1 cellular context compared by ENCODE assay signal in genomic region chr19:13150187-13150918, GRCh38.
TF ChIP-seq lines count a peak whose summit lies in the region.

Gene IER2, plus strand, starts transcription at chr19:13150411. Its CDS starts 2,776 bp downstream, at chr19:13153187.
Gene STX10, minus strand, starts transcription at chr19:13150375. Its CDS starts 202 bp downstream, at chr19:13150173.

TF ChIP-seq in HepG2, 621 proteins besides CTCF, POLR2A, EP300 and RAD21 (continued from another document and continues in another):
- TF ChIP-seq RNF219 (CRISPR knock-in tag; IDR thresholded peaks at IDR 0.05): peak; percentile 94; the same call in 1 of the 2 replicates
- TF ChIP-seq, protein P1, sequence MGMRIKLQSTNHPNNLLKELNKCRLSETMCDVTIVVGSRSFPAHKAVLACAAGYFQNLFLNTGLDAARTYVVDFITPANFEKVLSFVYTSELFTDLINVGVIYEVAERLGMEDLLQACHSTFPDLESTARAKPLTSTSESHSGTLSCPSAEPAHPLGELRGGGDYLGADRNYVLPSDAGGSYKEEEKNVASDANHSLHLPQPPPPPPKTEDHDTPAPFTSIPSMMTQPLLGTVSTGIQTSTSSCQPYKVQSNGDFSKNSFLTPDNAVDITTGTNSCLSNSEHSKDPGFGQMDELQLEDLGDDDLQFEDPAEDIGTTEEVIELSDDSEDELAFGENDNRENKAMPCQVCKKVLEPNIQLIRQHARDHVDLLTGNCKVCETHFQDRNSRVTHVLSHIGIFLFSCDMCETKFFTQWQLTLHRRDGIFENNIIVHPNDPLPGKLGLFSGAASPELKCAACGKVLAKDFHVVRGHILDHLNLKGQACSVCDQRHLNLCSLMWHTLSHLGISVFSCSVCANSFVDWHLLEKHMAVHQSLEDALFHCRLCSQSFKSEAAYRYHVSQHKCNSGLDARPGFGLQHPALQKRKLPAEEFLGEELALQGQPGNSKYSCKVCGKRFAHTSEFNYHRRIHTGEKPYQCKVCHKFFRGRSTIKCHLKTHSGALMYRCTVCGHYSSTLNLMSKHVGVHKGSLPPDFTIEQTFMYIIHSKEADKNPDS (CRISPR knock-in tag; IDR thresholded peaks at IDR 0.05): 0 out of 2 replicates have a peak, but pooled peaks have one; percentile 56
- TF ChIP-seq, protein P2, sequence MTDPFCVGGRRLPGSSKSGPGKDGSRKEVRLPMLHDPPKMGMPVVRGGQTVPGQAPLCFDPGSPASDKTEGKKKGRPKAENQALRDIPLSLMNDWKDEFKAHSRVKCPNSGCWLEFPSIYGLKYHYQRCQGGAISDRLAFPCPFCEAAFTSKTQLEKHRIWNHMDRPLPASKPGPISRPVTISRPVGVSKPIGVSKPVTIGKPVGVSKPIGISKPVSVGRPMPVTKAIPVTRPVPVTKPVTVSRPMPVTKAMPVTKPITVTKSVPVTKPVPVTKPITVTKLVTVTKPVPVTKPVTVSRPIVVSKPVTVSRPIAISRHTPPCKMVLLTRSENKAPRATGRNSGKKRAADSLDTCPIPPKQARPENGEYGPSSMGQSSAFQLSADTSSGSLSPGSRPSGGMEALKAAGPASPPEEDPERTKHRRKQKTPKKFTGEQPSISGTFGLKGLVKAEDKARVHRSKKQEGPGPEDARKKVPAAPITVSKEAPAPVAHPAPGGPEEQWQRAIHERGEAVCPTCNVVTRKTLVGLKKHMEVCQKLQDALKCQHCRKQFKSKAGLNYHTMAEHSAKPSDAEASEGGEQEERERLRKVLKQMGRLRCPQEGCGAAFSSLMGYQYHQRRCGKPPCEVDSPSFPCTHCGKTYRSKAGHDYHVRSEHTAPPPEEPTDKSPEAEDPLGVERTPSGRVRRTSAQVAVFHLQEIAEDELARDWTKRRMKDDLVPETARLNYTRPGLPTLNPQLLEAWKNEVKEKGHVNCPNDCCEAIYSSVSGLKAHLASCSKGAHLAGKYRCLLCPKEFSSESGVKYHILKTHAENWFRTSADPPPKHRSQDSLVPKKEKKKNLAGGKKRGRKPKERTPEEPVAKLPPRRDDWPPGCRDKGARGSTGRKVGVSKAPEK (CRISPR knock-in tag; IDR thresholded peaks at IDR 0.05; ENCODE audit: borderline replicate concordance): no peak
- TF ChIP-seq HOXA7 (CRISPR knock-in tag; IDR thresholded peaks at IDR 0.05): no peak
- no peak for TF ChIP-seq CHCHD3 (CRISPR knock-in tag; IDR thresholded peaks at IDR 0.05)
- TF ChIP-seq DZIP1 (CRISPR knock-in tag; IDR thresholded peaks at IDR 0.05): no peak
- TF ChIP-seq MAFG (CRISPR knock-in tag; IDR thresholded peaks at IDR 0.05): no peak
- 0 out of 2 replicates have a peak, but pooled peaks have one; percentile 64 for TF ChIP-seq SNAPC5 (CRISPR knock-in tag; IDR thresholded peaks at IDR 0.05; ENCODE audit: borderline replicate concordance)
- no peak; the same call in 1 of the 2 replicates for TF ChIP-seq KMT2A (CRISPR knock-in tag; IDR thresholded peaks at IDR 0.05)
- no peak for TF ChIP-seq ZNF562 (CRISPR knock-in tag; IDR thresholded peaks at IDR 0.05; ENCODE audit: borderline replicate concordance)
- no peak for TF ChIP-seq ZNF841 (CRISPR knock-in tag; IDR thresholded peaks at IDR 0.05; ENCODE audit: borderline replicate concordance)
- no peak for TF ChIP-seq ZNF530 (CRISPR knock-in tag; IDR thresholded peaks at IDR 0.05; ENCODE audit: low read depth)
- no peak for TF ChIP-seq NR3C1 (CRISPR knock-in tag; IDR thresholded peaks at IDR 0.05)
- no peak for TF ChIP-seq RFXANK (CRISPR knock-in tag; IDR thresholded peaks at IDR 0.05)
- TF ChIP-seq ZNF850 (CRISPR knock-in tag; conservative IDR thresholded peaks at IDR 0.05): 0 out of 2 replicates have a peak, but pooled peaks have one; percentile 70
- no peak; the same call in 1 of the 2 replicates for TF ChIP-seq ZFP1 (CRISPR knock-in tag; IDR thresholded peaks at IDR 0.05)
- TF ChIP-seq GLI4 (CRISPR knock-in tag; IDR thresholded peaks at IDR 0.05; ENCODE audit: borderline replicate concordance): peak; percentile 4; the same call in 1 of the 2 replicates
- TF ChIP-seq ETV5 (CRISPR knock-in tag; IDR thresholded peaks at IDR 0.05; ENCODE audit: borderline replicate concordance): peak; percentile 96
- TF ChIP-seq FOXA1 (IDR thresholded peaks at IDR 0.05): no peak
- TF ChIP-seq FOXA1 (CRISPR knock-in tag; IDR thresholded peaks at IDR 0.05): peak; percentile 84
- TF ChIP-seq TCF7L2 (IDR thresholded peaks at IDR 0.05; ENCODE audit: low read depth, low read length): no peak
- no peak for TF ChIP-seq ZNF496 (CRISPR knock-in tag; IDR thresholded peaks at IDR 0.05; ENCODE audit: insufficient replicate concordance)
- TF ChIP-seq EZH2 (conservative IDR thresholded peaks at IDR 0.05; ENCODE audit: low read depth, low read length): no peak
- no peak for TF ChIP-seq NR1H2 (CRISPR knock-in tag; IDR thresholded peaks at IDR 0.05; ENCODE audit: borderline replicate concordance, low read depth)
- peak; percentile 75; the same call in 1 of the 2 replicates for TF ChIP-seq ZMYM3 (CRISPR knock-in tag; IDR thresholded peaks at IDR 0.05)
- 0 out of 2 replicates have a peak, but pooled peaks have one; percentile 52 for TF ChIP-seq ATF6 (CRISPR knock-in tag; conservative IDR thresholded peaks at IDR 0.05)
- no peak; the same call in 1 of the 2 replicates for TF ChIP-seq ZNF784 (CRISPR knock-in tag; IDR thresholded peaks at IDR 0.05; ENCODE audit: borderline replicate concordance)
- peak; percentile 45 for TF ChIP-seq TBL1XR1 (IDR thresholded peaks at IDR 0.05; ENCODE audit: borderline replicate concordance, low read length, partially characterized antibody)
- no peak for TF ChIP-seq ZNF577 (CRISPR knock-in tag; IDR thresholded peaks at IDR 0.05; ENCODE audit: borderline replicate concordance, low read depth)
- peak; percentile 81 for TF ChIP-seq ZMAT3 (CRISPR knock-in tag; conservative IDR thresholded peaks at IDR 0.05)
- TF ChIP-seq TP53 (CRISPR knock-in tag; conservative IDR thresholded peaks at IDR 0.05): no peak
- peak; percentile 16; the same call in 1 of the 2 replicates for TF ChIP-seq ZBTB7B (CRISPR knock-in tag; IDR thresholded peaks at IDR 0.05)
- no peak for TF ChIP-seq ZNF367 (CRISPR knock-in tag; IDR thresholded peaks at IDR 0.05; ENCODE audit: borderline replicate concordance)
- TF ChIP-seq PRPF4 (IDR thresholded peaks at IDR 0.05; ENCODE audit: low read depth, low read length, poor library complexity, severe bottlenecking): no peak
- TF ChIP-seq ZNF737 (CRISPR knock-in tag; IDR thresholded peaks at IDR 0.05; ENCODE audit: borderline replicate concordance): 0 out of 2 replicates have a peak, but pooled peaks have one; percentile 42
- TF ChIP-seq SUZ12 (IDR thresholded peaks at IDR 0.05; ENCODE audit: low read depth, low read length): no peak
- no peak for TF ChIP-seq STAT5B (CRISPR knock-in tag; IDR thresholded peaks at IDR 0.05)
- TF ChIP-seq, protein P3, sequence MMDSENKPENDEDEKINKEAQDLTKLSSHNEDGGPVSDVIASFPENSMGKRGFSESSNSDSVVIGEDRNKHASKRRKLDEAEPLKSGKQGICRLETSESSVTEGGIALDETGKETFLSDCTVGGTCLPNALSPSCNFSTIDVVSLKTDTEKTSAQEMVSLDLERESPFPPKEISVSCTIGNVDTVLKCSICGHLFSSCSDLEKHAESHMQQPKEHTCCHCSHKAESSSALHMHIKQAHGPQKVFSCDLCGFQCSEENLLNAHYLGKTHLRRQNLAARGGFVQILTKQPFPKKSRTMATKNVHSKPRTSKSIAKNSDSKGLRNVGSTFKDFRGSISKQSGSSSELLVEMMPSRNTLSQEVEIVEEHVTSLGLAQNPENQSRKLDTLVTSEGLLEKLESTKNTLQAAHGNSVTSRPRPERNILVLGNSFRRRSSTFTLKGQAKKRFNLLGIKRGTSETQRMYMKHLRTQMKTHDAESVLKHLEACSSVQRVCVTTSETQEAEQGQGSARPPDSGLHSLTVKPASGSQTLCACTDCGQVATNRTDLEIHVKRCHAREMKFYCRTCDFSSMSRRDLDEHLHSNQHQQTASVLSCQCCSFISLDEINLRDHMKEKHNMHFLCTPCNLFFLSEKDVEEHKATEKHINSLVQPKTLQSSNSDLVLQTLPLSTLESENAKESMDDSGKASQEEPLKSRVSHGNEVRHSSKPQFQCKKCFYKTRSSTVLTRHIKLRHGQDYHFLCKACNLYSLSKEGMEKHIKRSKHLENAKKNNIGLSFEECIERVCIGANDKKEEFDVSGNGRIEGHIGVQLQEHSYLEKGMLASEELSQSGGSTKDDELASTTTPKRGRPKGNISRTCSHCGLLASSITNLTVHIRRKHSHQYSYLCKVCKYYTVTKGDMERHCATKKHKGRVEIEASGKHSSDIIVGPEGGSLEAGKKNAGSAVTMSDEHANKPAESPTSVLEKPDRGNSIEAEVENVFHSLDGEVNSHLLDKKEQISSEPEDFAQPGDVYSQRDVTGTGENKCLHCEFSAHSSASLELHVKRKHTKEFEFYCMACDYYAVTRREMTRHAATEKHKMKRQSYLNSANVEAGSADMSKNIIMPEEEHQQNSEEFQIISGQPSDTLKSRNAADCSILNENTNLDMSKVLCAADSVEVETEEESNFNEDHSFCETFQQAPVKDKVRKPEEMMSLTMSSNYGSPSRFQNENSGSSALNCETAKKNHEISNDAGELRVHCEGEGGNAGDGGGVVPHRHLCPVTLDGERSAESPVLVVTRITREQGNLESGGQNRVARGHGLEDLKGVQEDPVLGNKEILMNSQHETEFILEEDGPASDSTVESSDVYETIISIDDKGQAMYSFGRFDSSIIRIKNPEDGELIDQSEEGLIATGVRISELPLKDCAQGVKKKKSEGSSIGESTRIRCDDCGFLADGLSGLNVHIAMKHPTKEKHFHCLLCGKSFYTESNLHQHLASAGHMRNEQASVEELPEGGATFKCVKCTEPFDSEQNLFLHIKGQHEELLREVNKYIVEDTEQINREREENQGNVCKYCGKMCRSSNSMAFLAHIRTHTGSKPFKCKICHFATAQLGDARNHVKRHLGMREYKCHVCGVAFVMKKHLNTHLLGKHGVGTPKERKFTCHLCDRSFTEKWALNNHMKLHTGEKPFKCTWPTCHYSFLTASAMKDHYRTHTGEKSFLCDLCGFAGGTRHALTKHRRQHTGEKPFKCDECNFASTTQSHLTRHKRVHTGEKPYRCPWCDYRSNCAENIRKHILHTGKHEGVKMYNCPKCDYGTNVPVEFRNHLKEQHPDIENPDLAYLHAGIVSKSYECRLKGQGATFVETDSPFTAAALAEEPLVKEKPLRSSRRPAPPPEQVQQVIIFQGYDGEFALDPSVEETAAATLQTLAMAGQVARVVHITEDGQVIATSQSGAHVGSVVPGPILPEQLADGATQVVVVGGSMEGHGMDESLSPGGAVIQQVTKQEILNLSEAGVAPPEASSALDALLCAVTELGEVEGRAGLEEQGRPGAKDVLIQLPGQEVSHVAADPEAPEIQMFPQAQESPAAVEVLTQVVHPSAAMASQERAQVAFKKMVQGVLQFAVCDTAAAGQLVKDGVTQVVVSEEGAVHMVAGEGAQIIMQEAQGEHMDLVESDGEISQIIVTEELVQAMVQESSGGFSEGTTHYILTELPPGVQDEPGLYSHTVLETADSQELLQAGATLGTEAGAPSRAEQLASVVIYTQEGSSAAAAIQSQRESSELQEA (CRISPR knock-in tag; IDR thresholded peaks at IDR 0.05; ENCODE audit: not compliant biosample characterization): no peak
- TF ChIP-seq ZNF264 (CRISPR knock-in tag; IDR thresholded peaks at IDR 0.05): no peak
- TF ChIP-seq ZNF607 (CRISPR knock-in tag; IDR thresholded peaks at IDR 0.05; ENCODE audit: borderline replicate concordance): peak; percentile 81; the same call in 1 of the 2 replicates
